ENCODE assay signal across 22 cellular contexts in the genomic region with DNA sequence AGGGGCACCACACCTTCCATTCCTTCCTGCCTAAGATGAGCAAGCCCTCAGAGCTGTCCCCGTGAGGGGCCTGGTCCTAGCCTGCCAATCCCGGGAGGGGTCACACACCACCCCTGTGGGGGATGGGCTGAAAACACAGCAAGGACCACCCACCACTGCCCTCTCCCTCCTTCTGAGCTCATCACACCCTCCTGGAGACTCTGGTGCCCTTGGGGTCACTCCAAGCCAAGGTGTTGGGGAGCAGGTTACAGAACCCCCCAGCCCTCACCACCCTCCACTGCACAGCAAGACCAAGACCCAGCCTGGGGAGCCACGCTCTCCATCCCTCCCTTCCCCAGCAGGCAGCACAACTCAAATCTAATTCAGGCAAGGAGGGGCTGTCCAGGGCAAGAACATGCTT.
DNase-seq lines count a peak whose midpoint lies in the region; ATAC-seq lines count a peak whose summit lies in the region.
"Had no signal": no experiment of that assay in that cellular context is flagged by ENCODE, and none has a peak within 500 bp of the region (broad histone marks: within the 10 kb centered on the region; RNA-seq: fewer than 3 reads in every experiment).

No MANE protein-coding gene starts in this region.

- DNase-seq in AG08395 (ENCODE audit: low spot score) (peak; percentile 1), H7 (peak; percentile 36), ecto neural progenitor cell (ENCODE audit: low spot score) (peak; percentile 46), posterior vena cava (ENCODE audit: low spot score) (peak; percentile 62), amniotic stem cell (lab: John Stamatoyannopoulos, UW) (no peak)
- DNase-seq: C1 segment of cervical spinal cord; CD4-positive, alpha-beta memory T cell; COR-L47; HFFc6; NCI-H1092; NCI-H1417 treated with DMSO at 0.1 percent for 48 hours; NCI-H187; NCI-H2081 treated with DMSO at 0.1 percent for 48 hours; NCI-H226; NCI-H510A; NCI-H69; Peyer's patch; SIG-M5 had no signal

- ATAC-seq in HG02870 (IDR thresholded peaks at IDR 0.05; ENCODE audit: unreplicated experiment) = no peak
- no peak for ATAC-seq in HG03439 (IDR thresholded peaks at IDR 0.05; ENCODE audit: unreplicated experiment)
- ATAC-seq: GM12878 had no signal

- intact Hi-C loops in posterior vena cava (cut with DNase I) = no loop called here

- H3K36me3 ChIP-seq in H7 (replicated peaks; ENCODE audit: control insufficient read depth, insufficient read depth, low read length) = no peaks in the 10 kb centered on the region
- H3K36me3 ChIP-seq: Peyer's patch had no signal

- H3K4me3 ChIP-seq in H7 (ENCODE audit: insufficient read depth, low read depth, low read length) = no peak overlapping the region
- H3K4me3 ChIP-seq: GM12878, Peyer's patch, SK-N-MC had no signal

- no peaks in the 10 kb centered on the region for H3K27me3 ChIP-seq in H7 (ENCODE audit: control insufficient read depth, insufficient read depth, low read length)
- H3K27me3 ChIP-seq: Peyer's patch had no signal
